8 cellular contexts compared by ENCODE assay signal in the genomic region with DNA sequence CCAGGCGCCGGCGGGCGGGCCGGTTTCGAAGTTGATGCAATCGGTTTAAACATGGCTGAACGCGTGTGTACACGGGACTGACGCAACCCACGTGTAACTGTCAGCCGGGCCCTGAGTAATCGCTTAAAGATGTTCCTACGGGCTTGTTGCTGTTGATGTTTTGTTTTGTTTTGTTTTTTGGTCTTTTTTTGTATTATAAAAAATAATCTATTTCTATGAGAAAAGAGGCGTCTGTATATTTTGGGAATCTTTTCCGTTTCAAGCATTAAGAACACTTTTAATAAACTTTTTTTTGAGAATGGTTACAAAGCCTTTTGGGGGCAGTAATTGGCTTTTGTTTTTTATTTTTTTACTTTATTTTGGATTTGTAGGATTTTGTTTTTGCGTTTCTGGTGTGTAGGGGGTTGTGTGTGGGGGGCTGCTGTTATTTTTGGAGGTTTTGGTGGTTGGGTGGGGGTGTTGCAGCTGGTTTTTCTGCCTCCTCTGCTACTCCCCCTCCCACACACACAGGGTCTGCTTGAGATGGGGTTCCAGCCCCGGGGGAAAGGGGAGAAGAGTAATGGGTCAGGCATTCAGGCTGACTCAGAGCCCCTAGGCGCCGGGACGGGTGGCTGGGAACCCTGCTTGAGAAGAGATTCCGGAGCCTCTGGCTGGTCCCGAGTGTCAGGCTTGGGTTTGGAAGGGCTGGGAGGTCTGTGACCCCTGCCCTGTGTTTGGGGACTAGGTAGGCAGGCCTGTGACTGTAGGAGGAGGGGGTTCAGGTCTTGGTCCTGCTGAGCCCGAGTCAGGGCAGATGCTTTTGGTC. TPM values are rescaled to one million over a fixed set of nuclear protein-coding genes. Genes with fewer than 3 reads are reported as not detected.
DNase-seq lines count a peak whose midpoint lies in the region; TF ChIP-seq lines count a peak whose summit lies in the region.

No MANE protein-coding gene starts in this region.

- peaks cover 15% of the 10 kb centered on the region for H4K20me1 ChIP-seq in neural progenitor cell (ENCODE audit: low read depth)

- H3K4me3 ChIP-seq in fibroblast of the aortic adventitia (ENCODE audit: low read depth, low read length) (peak overlapping the region; percentile 100), neural progenitor cell (peak overlapping the region; percentile 89)

- DNase-seq in GM13977 (ENCODE audit: low spot score) (peak; percentile 90), KBM-7 (peak; percentile 83), RPMI8226 (peak; percentile 89), fibroblast of the aortic adventitia (ENCODE audit: low read depth) (peak; percentile 95), neural progenitor cell (ENCODE audit: low spot score) (peak; percentile 78), substantia nigra (lab: John Stamatoyannopoulos, UW) (peak in 22 of 49 donors; percentile 10 to 47 (median 28)), mesenteric fat pad (ENCODE audit: low spot score) (no peak)
- peak; percentile 81 for DNase-seq in activated T-helper 9 cell treated with anti-CD3 and anti-CD28 coated beads, Interleukin-2, amount 50 U/mL, for 16 hours (ENCODE audit: low read depth)

- no peaks in the 10 kb centered on the region for H3K79me2 ChIP-seq in neural progenitor cell (ENCODE audit: low read depth)

- no peaks in the 10 kb centered on the region for H3K9me3 Mint-ChIP-seq in neural progenitor cell

- H3K27me3 ChIP-seq in neural progenitor cell: peaks cover 43% of the 10 kb centered on the region

- no peak overlapping the region for H3K9ac ChIP-seq in neural progenitor cell

- peaks cover 11% of the 10 kb centered on the region for H3F3A ChIP-seq in neural progenitor cell (ENCODE audit: low read depth)

- H3K27ac ChIP-seq in neural progenitor cell: no peak overlapping the region
- peak overlapping the region; percentile 74 for H3K27ac ChIP-seq in substantia nigra (ENCODE audit: low read depth, low read length, poor library complexity, severe bottlenecking)

- in situ Hi-C loops in GM13977 (cut with MboI; ENCODE audit: low pct_unique_long_range_greater_than_20kb, low sequenced_read_pairs, unreplicated experiment): loop anchor here (25.0 kb wide), 1 partner anchor 205 kb away; a partner anchor contains a TSS
- in situ Hi-C loops in KBM-7 (cut with MboI; ENCODE audit: low pct_unique_long_range_greater_than_20kb, low sequenced_read_pairs): no loop called here

- no peaks in the 10 kb centered on the region for H3K9me3 ChIP-seq in neural progenitor cell (ENCODE audit: low read depth)

- no peak overlapping the region for H3K27ac Mint-ChIP-seq in neural progenitor cell

- no peaks in the 10 kb centered on the region for H3K36me3 Mint-ChIP-seq in neural progenitor cell

- H3K4me3 Mint-ChIP-seq in neural progenitor cell: peak overlapping the region; percentile 91

- H2AFZ ChIP-seq in neural progenitor cell (replicated peaks): no peak overlapping the region

- peak overlapping the region; percentile 99 for H3K4me2 ChIP-seq in neural progenitor cell

- no peak for TF ChIP-seq CTCF in GM13977 (IDR thresholded peaks at IDR 0.05; ENCODE audit: extremely low read depth, insufficient read depth, missing control alignments)
- TF ChIP-seq CTCF in fibroblast of the aortic adventitia (IDR thresholded peaks at IDR 0.05; ENCODE audit: insufficient read depth, low read length): no peak
- no peak for TF ChIP-seq CTCF in neural progenitor cell (IDR thresholded peaks at IDR 0.05)

- H3K27me3 Mint-ChIP-seq in neural progenitor cell (ENCODE audit: insufficient read depth, low read depth): peaks cover 14% of the 10 kb centered on the region

- H3K36me3 ChIP-seq in neural progenitor cell: no peaks in the 10 kb centered on the region

- peaks cover 12% of the 10 kb centered on the region for H3K4me1 ChIP-seq in neural progenitor cell

- H3K4me1 Mint-ChIP-seq in neural progenitor cell: peaks cover 33% of the 10 kb centered on the region

RNA-seq across cellular contexts. Expression of a gene that starts 1.9 kb away (rescaled TPM):
- total RNA-seq in fibroblast of the aortic adventitia (ENCODE audit: low replicate concordance) (38.1 TPM in 2 replicates), neural progenitor cell (ENCODE audit: low replicate concordance) (1.8 and 2.9 TPM in 2 replicates), mesenteric fat pad (434 TPM)

RNA-seq across cellular contexts. Expression of a gene that starts 39.0 kb away (rescaled TPM):
- 9.3 and 19.9 TPM in 2 replicates for total RNA-seq in fibroblast of the aortic adventitia (ENCODE audit: low replicate concordance)
- total RNA-seq in neural progenitor cell (ENCODE audit: low replicate concordance): 9.5 and 21.6 TPM in 2 replicates
- total RNA-seq in mesenteric fat pad: 44.1 TPM
